ENCODE assay signal across 9 cellular contexts in the genomic region with DNA sequence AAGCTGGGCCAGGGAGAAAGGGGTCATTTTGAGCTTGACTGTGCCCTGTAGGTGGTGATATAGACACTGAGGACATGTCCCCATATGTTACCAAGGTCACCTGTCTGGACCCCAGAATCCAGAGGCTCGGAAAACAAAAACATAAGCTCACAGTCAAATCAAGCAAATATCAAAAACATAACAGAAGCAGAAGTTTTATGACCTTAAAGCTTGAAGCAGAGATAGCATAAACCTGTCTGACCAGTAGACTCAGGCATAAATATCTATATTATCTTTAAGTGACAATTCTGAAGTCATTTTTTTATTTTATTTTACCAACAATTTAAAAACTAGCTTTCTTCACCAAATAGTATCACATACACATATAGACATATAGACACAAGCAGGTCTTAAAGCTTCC. TPM values are rescaled to one million over a fixed set of nuclear protein-coding genes. Genes with fewer than 3 reads are reported as not detected.
"Had no signal": no experiment of that assay in that cellular context is flagged by ENCODE, and none has a peak within 500 bp of the region (broad histone marks: within the 10 kb centered on the region; RNA-seq: fewer than 3 reads in every experiment).

No MANE protein-coding gene starts in this region.

- H3K27ac ChIP-seq: HL-60 had no signal

- FAIRE-seq: K562 had no signal

- H3K36me3 ChIP-seq: HAP-1 had no signal

- ATAC-seq: HCT116, K562 had no signal

- DNase-seq: GOT3, H7, IMR-90, KG1 had no signal

- H3K9me3 ChIP-seq: HAP-1 had no signal

- H3K4me3 ChIP-seq: HAP-1, K562 had no signal

RNA-seq across cellular contexts. Expression of gene RHOU, which starts 32.8 kb away (rescaled TPM):
- total RNA-seq: HT1080 had no signal
- polyA plus RNA-seq: K562 had no signal
